Comparison of ENCODE assay signal across 8 cellular contexts in genomic region chrX:136251042-136251991, GRCh38. TPM values are rescaled to one million over a fixed set of nuclear protein-coding genes. Genes with fewer than 3 reads are reported as not detected.
DNase-seq lines count a peak whose midpoint lies in the region; FAIRE-seq and TF ChIP-seq lines count a peak whose summit lies in the region.

Gene MAP7D3 (minus strand): TSS chrX:136251400. CDS start chrX:136251358, 42 bp downstream.

- no peaks in the 10 kb centered on the region for H3K9me3 ChIP-seq in MM.1S (replicated peaks; ENCODE audit: insufficient read depth, low read length)

- peak within 1 kb of the TSS; percentile 59; the same call in 1 of the 2 replicates for H3K4me2 ChIP-seq in MM.1S (ENCODE audit: low read depth, low read length)

- H3K27me3 ChIP-seq in MM.1S (replicated peaks; ENCODE audit: insufficient read depth, low read length) (no peaks in the 10 kb centered on the region), bronchial epithelial cell (ENCODE audit: control insufficient read depth, insufficient read depth, low read length) (no peaks in the 10 kb centered on the region)

- H3K36me3 ChIP-seq in MM.1S (replicated peaks; ENCODE audit: insufficient read depth, low read length) (no peaks in the 10 kb centered on the region), bronchial epithelial cell (ENCODE audit: control insufficient read depth, insufficient read depth, low read length) (no peaks in the 10 kb centered on the region)

- no peak for FAIRE-seq in bronchial epithelial cell (lab: Jason Lieb, UNC)
- FAIRE-seq in islet of Langerhans (lab: Jason Lieb, UNC), result peak; percentile 93

- TF ChIP-seq CTCF in MM.1S (IDR thresholded peaks at IDR 0.05; ENCODE audit: low read length), result no peak
- TF ChIP-seq CTCF in VCaP (conservative IDR thresholded peaks at IDR 0.05), result no peak
- no peak for TF ChIP-seq CTCF in bronchial epithelial cell (IDR thresholded peaks at IDR 0.05; ENCODE audit: insufficient read depth, low read length, severe bottlenecking)

- H3K9me2 ChIP-seq in MM.1S (replicated peaks; ENCODE audit: insufficient read depth, low read length), result no peaks in the 10 kb centered on the region

- no peak within 1 kb of the TSS for H3K27ac ChIP-seq in MM.1S (ENCODE audit: low read length)
- H3K27ac ChIP-seq in VCaP, result peak within 1 kb of the TSS; percentile 28; the same call in 1 of the 2 replicates

- no peaks in the 10 kb centered on the region for H4K20me1 ChIP-seq in MM.1S (ENCODE audit: insufficient read depth, low read length)

- peak; percentile 63 for TF ChIP-seq POLR2A in GM10847 (IDR thresholded peaks at IDR 0.05; ENCODE audit: extremely low read depth, insufficient read length)

- no peaks in the 10 kb centered on the region for H3F3A ChIP-seq in MM.1S (ENCODE audit: insufficient read depth, low read length)

- peak within 1 kb of the TSS; percentile 84 for H2AFZ ChIP-seq in MM.1S (ENCODE audit: low read length)

- H3K4me1 ChIP-seq in MM.1S (ENCODE audit: low read length), result no peaks in the 10 kb centered on the region

- peaks cover 25% of the 10 kb centered on the region for H3K79me2 ChIP-seq in MM.1S (ENCODE audit: low read length)

- H3K9ac ChIP-seq in MM.1S (ENCODE audit: low read length), result peak within 1 kb of the TSS; percentile 71

- peak; percentile 48 for DNase-seq in HCEC 1CT
- peak; percentile 71 for DNase-seq in MM.1S
- peak; percentile 67 for DNase-seq in bronchial epithelial cell (ENCODE audit: low read depth)
- peak; percentile 27 to 30 for DNase-seq in stimulated activated CD4-positive, alpha-beta T cell treated with anti-CD3 and anti-CD28 coated beads, Interleukin-15, amount 100 ng/mL, for 48 hours (ENCODE audit: low read depth in 2 of 2)
- DNase-seq in GOT3 (lab: John Stamatoyannopoulos, UW), result no peak

- H3K4me3 ChIP-seq in MM.1S (ENCODE audit: low read length) (peak within 1 kb of the TSS; percentile 83), bronchial epithelial cell (ENCODE audit: low read depth, low read length) (peak within 1 kb of the TSS; percentile 62)

RNA-seq across cellular contexts. Expression of gene MAP7D3, which starts in this region (rescaled TPM):
- total RNA-seq in bronchial epithelial cell, result 3.2 and 5.1 TPM in 2 replicates
